8 cellular contexts compared by ENCODE assay signal in genomic region chr1:205632374-205633169, GRCh38. TPM values are rescaled to one million over a fixed set of nuclear protein-coding genes. Genes with fewer than 3 reads are reported as not detected.
DNase-seq lines count a peak whose midpoint lies in the region; ATAC-seq, FAIRE-seq and TF ChIP-seq lines count a peak whose summit lies in the region.

No MANE protein-coding gene starts in this region.

- no peaks in the 10 kb centered on the region for H3K9me2 ChIP-seq in PC-9 (ENCODE audit: insufficient read depth)

- BruUV-seq in Caco-2 (replicated peaks; lab: Mats Ljungman, UMichigan) (TSS peak; percentile 92), PC-9 (replicated peaks; lab: Mats Ljungman, UMichigan) (no TSS peak), endothelial cell of umbilical vein (replicated peaks; lab: Mats Ljungman, UMichigan) (TSS peak; percentile 83)

- H3K9ac ChIP-seq in endothelial cell of umbilical vein (replicated peaks; ENCODE audit: extremely low read depth, insufficient read depth, low read length), result peak overlapping the region; percentile 96

- H3K9me3 ChIP-seq in Caco-2 (no peaks in the 10 kb centered on the region), PC-9 (ENCODE audit: insufficient read depth, low read depth) (no peaks in the 10 kb centered on the region), endothelial cell of umbilical vein (replicated peaks; ENCODE audit: control insufficient read depth, insufficient read depth, low read length) (no peaks in the 10 kb centered on the region), ovary (no peaks in the 10 kb centered on the region)

- no peak for TF ChIP-seq EP300 in ovary (IDR thresholded peaks at IDR 0.05)

- WGBS in ovary, 3 donors, result 16% methylated on average over 12 of the region's 12 CpGs

- no peak for TF ChIP-seq POLR2A in endothelial cell of umbilical vein (IDR thresholded peaks at IDR 0.05; ENCODE audit: low read depth, low read length)
- TF ChIP-seq POLR2A in ovary (IDR thresholded peaks at IDR 0.05), result no peak

- H3K79me2 ChIP-seq in PC-9 (ENCODE audit: low read depth) (peaks cover 34% of the 10 kb centered on the region), endothelial cell of umbilical vein (ENCODE audit: control insufficient read depth, insufficient read depth, low read length) (peaks cover 35% of the 10 kb centered on the region)

- peak overlapping the region; percentile 84 for H3K27ac Mint-ChIP-seq in Caco-2 (ENCODE audit: unreplicated experiment)

- CTCF ChIA-PET in Caco-2 (lab: Charles Lee), result interaction anchor here (0.6 to 3.0 kb wide), 13 partner anchors 22 to 257 kb away, joined by 3 to 44 read pairs (median 5); partner anchors contain the start of gene SLC45A3
- CTCF ChIA-PET in PC-9 (lab: Charles Lee), result interaction anchor here (0.6 to 1.1 kb wide), 6 partner anchors 23 to 245 kb away, joined by 3 to 14 read pairs (median 3); no protein-coding TSS in a partner anchor
- CTCF ChIA-PET in endothelial cell of umbilical vein (lab: Charles Lee), result interaction anchor here (0.9 to 6.3 kb wide), 23 partner anchors 9 to 147 kb away, joined by 3 to 294 read pairs (median 5); no protein-coding TSS in a partner anchor

- no peak for ATAC-seq in GM19328 (IDR thresholded peaks at IDR 0.05; ENCODE audit: unreplicated experiment)

- no peaks in the 10 kb centered on the region for H3K9me1 ChIP-seq in endothelial cell of umbilical vein (replicated peaks; ENCODE audit: control insufficient read depth, extremely low read depth, insufficient read depth, low read length)

- H3K27ac ChIP-seq in PC-9 (peak overlapping the region; percentile 65), endothelial cell of umbilical vein (ENCODE audit: insufficient read depth, low read depth, low read length) (peak overlapping the region; percentile 82), ovary (peak overlapping the region; percentile 92 to 97)

- peaks cover 6% of the 10 kb centered on the region for H3K4me1 Mint-ChIP-seq in Caco-2 (ENCODE audit: low read depth, unreplicated experiment)

- peak overlapping the region; percentile 82 for H3K4me3 ChIP-seq in Caco-2 (ENCODE audit: low read depth, low read length)
- H3K4me3 ChIP-seq in PC-9, result peak overlapping the region; percentile 77
- H3K4me3 ChIP-seq in endothelial cell of umbilical vein (replicated peaks in 1 of 3; ENCODE audit: insufficient read depth in 1 of 3, low read depth in 1 of 3, low read length in 3 of 3), result peak overlapping the region; percentile 62 to 92 (median 64)
- H3K4me3 ChIP-seq in ovary, result peak overlapping the region; percentile 72

- H2AFZ ChIP-seq in PC-9 (peak overlapping the region; percentile 81), endothelial cell of umbilical vein (ENCODE audit: low read depth, low read length) (peak overlapping the region; percentile 86)

- FAIRE-seq in endothelial cell of umbilical vein (lab: Jason Lieb, UNC), result no peak

- H3K4me1 ChIP-seq in Caco-2 (peaks cover 8% of the 10 kb centered on the region; the same call in 1 of the 2 replicates), PC-9 (replicated peaks; ENCODE audit: insufficient read depth) (peaks cover 22% of the 10 kb centered on the region), endothelial cell of umbilical vein (ENCODE audit: control insufficient read depth, extremely low read depth, insufficient read depth, low read length) (peaks cover 29% of the 10 kb centered on the region), ovary (ENCODE audit: insufficient read depth) (peaks cover 2% of the 10 kb centered on the region)

- dilution Hi-C loops in endothelial cell of umbilical vein (cut with MboI; ENCODE audit: extremely low pct_ligation_motif_present, low sequenced_read_pairs), result no loop called here

- DNase-seq in Caco-2 (no peak), PC-9 (peak in 1 of 2 experiments; percentile 64), endothelial cell of umbilical vein (ENCODE audit: low read depth, low spot score) (peak; percentile 48), ovary (no peak), amygdala (lab: John Stamatoyannopoulos, UW) (no peak), NCI-H1436 (lab: John Stamatoyannopoulos, UW) (no peak)
- DNase-seq in activated CD4-positive, alpha-beta T cell treated with anti-CD3 and anti-CD28 coated beads, Interleukin-2, amount 50 U/mL, for 1 hour, result no peak

- H3K27me3 ChIP-seq in Caco-2 (replicated peaks; ENCODE audit: control insufficient read depth, insufficient read depth, low read length), result no peaks in the 10 kb centered on the region
- H3K27me3 ChIP-seq in PC-9 (ENCODE audit: insufficient read depth, low read depth), result no peaks in the 10 kb centered on the region
- H3K27me3 ChIP-seq in endothelial cell of umbilical vein (ENCODE audit: control insufficient read depth in 2 of 2, insufficient read depth in 2 of 2, low read length in 2 of 2), result no peaks in the 10 kb centered on the region
- no peaks in the 10 kb centered on the region for H3K27me3 ChIP-seq in ovary

- H3K4me3 Mint-ChIP-seq in Caco-2 (ENCODE audit: unreplicated experiment), result peak overlapping the region; percentile 86

- H4K20me1 ChIP-seq in PC-9 (ENCODE audit: insufficient read depth) (peaks cover 17% of the 10 kb centered on the region), endothelial cell of umbilical vein (replicated peaks; ENCODE audit: control insufficient read depth, extremely low read depth, insufficient read depth, low read length) (no peaks in the 10 kb centered on the region)

- intact Hi-C loops in Caco-2 (cut with micrococcal nuclease; ENCODE audit: unreplicated experiment), result loop anchor here (1.0 to 2.0 kb wide), 3 partner anchors 24 to 103 kb away; no protein-coding TSS in a partner anchor
- intact Hi-C loops in PC-9 (cut with micrococcal nuclease; ENCODE audit: unreplicated experiment), result loop anchor here (1.0 kb wide), 1 partner anchor 40 kb away; no protein-coding TSS in a partner anchor
- intact Hi-C loops in endothelial cell of umbilical vein (cut with micrococcal nuclease), result loop anchor here (1.0 to 2.0 kb wide), 6 partner anchors 22 to 104 kb away; no protein-coding TSS in a partner anchor
- intact Hi-C loops in ovary (cut with DNase I), result loop anchor here in 2 of 4 donors (2.0 to 10.0 kb wide), 3 partner anchors 42 to 108 kb away; no protein-coding TSS in a partner anchor

- POLR2A ChIA-PET in Caco-2 (lab: Charles Lee), result interaction anchor here (0.6 to 1.3 kb wide), 8 partner anchors 13 to 1688 kb away, joined by 3 to 11 read pairs (median 4); no protein-coding TSS in a partner anchor
- POLR2A ChIA-PET in PC-9 (lab: Charles Lee; ENCODE audit: unreplicated experiment), result interaction anchor here (0.6 to 1.0 kb wide), 10 partner anchors 16 to 195 kb away, joined by 3 to 11 read pairs (median 4); partner anchors contain the start of gene CDK18
- POLR2A ChIA-PET in endothelial cell of umbilical vein (lab: Charles Lee), result interaction anchor here (0.7 to 1.8 kb wide), 8 partner anchors 9 to 104 kb away, joined by 3 to 9 read pairs (median 5); no protein-coding TSS in a partner anchor

- no peaks in the 10 kb centered on the region for H3K27me3 Mint-ChIP-seq in Caco-2 (ENCODE audit: insufficient read depth, unreplicated experiment)

- H3K9me3 Mint-ChIP-seq in Caco-2 (ENCODE audit: unreplicated experiment), result no peaks in the 10 kb centered on the region

- TF ChIP-seq CTCF in Caco-2 (IDR thresholded peaks at IDR 0.05; ENCODE audit: insufficient read depth in 1 of 2, low read depth in 1 of 2, low read length in 1 of 2, severe bottlenecking in 1 of 2, unreplicated experiment in 1 of 2) (no peak), PC-9 (conservative IDR thresholded peaks at IDR 0.05) (no peak), endothelial cell of umbilical vein (IDR thresholded peaks at IDR 0.05; ENCODE audit: extremely low read depth in 1 of 2, insufficient read depth in 1 of 2, low read depth in 1 of 2, low read length in 2 of 2) (no peak), ovary (IDR thresholded peaks at IDR 0.05) (no peak)

- peaks cover 50% of the 10 kb centered on the region for H3F3A ChIP-seq in PC-9 (ENCODE audit: insufficient read depth, low read depth)

- peaks cover 6% of the 10 kb centered on the region for H3K36me3 Mint-ChIP-seq in Caco-2 (ENCODE audit: insufficient read depth, unreplicated experiment)

- peak overlapping the region; percentile 89 for H3K4me2 ChIP-seq in PC-9
- H3K4me2 ChIP-seq in endothelial cell of umbilical vein (ENCODE audit: insufficient read depth, low read length), result peak overlapping the region; percentile 82

- H3K36me3 ChIP-seq in Caco-2 (ENCODE audit: control insufficient read depth, insufficient read depth, low read length) (no peaks in the 10 kb centered on the region), PC-9 (ENCODE audit: low read depth) (0 out of 2 replicates have a peak, but pooled peaks cover 1% of the 10 kb centered on the region), endothelial cell of umbilical vein (ENCODE audit: control insufficient read depth in 2 of 2, extremely low read depth in 1 of 2, insufficient read depth in 2 of 2, low read length in 2 of 2) (peaks cover 0 to 3% of the 10 kb centered on the region in 2 experiments), ovary (no peaks in the 10 kb centered on the region)

RNA-seq across cellular contexts. Expression of gene ELK4, which starts 0.8 kb away (rescaled TPM):
- total RNA-seq in Caco-2 (2022) (14.4 and 16.9 TPM in 2 replicates), PC-9 (2021) (40.3 and 48.1 TPM in 2 replicates), endothelial cell of umbilical vein (78.7 and 107 TPM in 2 replicates), ovary (10 to 100 TPM; 16.3 to 69.5 (median 55.1) TPM)
- polyA plus RNA-seq in endothelial cell of umbilical vein (6.7 and 8.7 TPM in 2 replicates), ovary (10 to 100 TPM in 1 of 2 donors, 1 to 10 TPM in 1; 5.8 to 14.0 TPM)
- polyA plus RNA-seq in endothelial cell of umbilical vein (2011; cell fraction: cytosol; rRNA removed), result 8.8 and 9.2 TPM in 2 replicates
- 23.7 and 30.0 TPM in 2 replicates for polyA plus RNA-seq in endothelial cell of umbilical vein (2011; cell fraction: nucleus; rRNA removed)
- 13.4 and 21.5 TPM in 2 replicates for polyA plus RNA-seq in endothelial cell of umbilical vein (2012)
- 45.6 and 48.3 TPM in 2 replicates for polyA minus RNA-seq in endothelial cell of umbilical vein
- 21.8 TPM for polyA minus RNA-seq in endothelial cell of umbilical vein (2011; cell fraction: cytosol; rRNA and poly(A)+ RNA removed)
- polyA minus RNA-seq in endothelial cell of umbilical vein (2011; cell fraction: nucleus; rRNA and poly(A)+ RNA removed), result 35.3 and 46.1 TPM in 2 replicates

RNA-seq across cellular contexts. Expression of gene SLC45A3, which starts 47.7 kb away (rescaled TPM):
- total RNA-seq in Caco-2 (2022) (5.5 TPM in 2 replicates), PC-9 (2021) (15.2 and 19.9 TPM in 2 replicates), endothelial cell of umbilical vein (15.6 and 16.9 TPM in 2 replicates), ovary (1 to 10 TPM; 1.5 to 9.5 (median 5.8) TPM)
- polyA plus RNA-seq in endothelial cell of umbilical vein (15.1 and 15.5 TPM in 2 replicates), ovary (1 to 10 TPM; 3.4 to 3.5 TPM)
- 9.3 and 12.4 TPM in 2 replicates for polyA plus RNA-seq in endothelial cell of umbilical vein (2011; cell fraction: cytosol; rRNA removed)
- 12.7 and 12.8 TPM in 2 replicates for polyA plus RNA-seq in endothelial cell of umbilical vein (2011; cell fraction: nucleus; rRNA removed)
- 11.6 and 12.8 TPM in 2 replicates for polyA plus RNA-seq in endothelial cell of umbilical vein (2012)
- 11.9 and 13.2 TPM in 2 replicates for polyA minus RNA-seq in endothelial cell of umbilical vein
- polyA minus RNA-seq in endothelial cell of umbilical vein (2011; cell fraction: cytosol; rRNA and poly(A)+ RNA removed), result 1.4 TPM
- polyA minus RNA-seq in endothelial cell of umbilical vein (2011; cell fraction: nucleus; rRNA and poly(A)+ RNA removed), result 7.5 and 8.4 TPM in 2 replicates
